Comparison of ENCODE assay signal across 8 cellular contexts in the genomic region with DNA sequence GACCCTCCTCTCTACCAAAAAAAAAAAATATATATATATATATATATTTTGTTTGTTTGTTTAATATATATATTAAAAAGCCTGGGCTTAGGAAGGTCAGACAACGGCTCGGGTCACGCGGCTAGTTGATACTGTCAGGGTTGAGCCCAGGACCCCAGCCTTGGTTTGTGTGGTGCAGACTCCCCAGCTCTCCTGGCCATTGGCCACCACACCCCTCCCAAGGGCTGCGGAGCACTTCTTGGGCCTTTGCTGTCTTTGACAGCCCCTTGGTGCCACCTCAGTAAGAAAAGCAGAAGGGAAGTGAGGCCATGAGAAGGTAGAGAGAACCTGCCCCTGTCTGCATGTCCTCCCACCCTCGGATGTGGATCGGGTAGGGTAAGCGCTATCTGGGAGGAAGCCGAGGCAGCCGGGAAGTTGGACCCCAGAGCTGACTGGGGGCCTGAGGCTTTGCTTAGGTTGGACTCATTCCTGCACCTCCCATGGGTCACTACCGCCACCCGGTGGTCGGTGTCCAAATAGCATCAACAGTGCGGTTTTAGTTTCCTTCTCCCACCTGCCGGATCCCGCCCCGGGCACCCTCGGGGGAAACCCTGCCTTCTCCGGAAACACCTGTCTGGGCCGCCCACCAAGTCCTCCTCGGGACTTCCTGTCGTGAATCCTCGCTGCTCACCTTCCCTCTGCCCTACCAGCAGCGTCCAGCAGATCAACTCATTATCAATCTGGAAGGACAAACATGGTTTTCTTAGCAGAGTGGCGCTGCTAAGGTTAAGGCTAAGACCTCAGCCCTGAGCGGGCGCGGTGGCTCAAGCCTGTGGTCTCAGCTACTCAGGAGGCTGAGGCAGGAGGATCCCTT. TPM values are rescaled to one million over a fixed set of nuclear protein-coding genes. Genes with fewer than 3 reads are reported as not detected.
DNase-seq lines count a peak whose midpoint lies in the region; TF ChIP-seq lines count a peak whose summit lies in the region.

No MANE protein-coding gene starts in this region.

- H3K4me3 ChIP-seq in HAP-1 (peak overlapping the region; percentile 19), thymus (ENCODE audit: low read length) (peak overlapping the region; percentile 20)

- DNase-seq in GM10266 (ENCODE audit: extremely low spot score) = peak; percentile 83
- peak; percentile 79 to 93 for DNase-seq in HAP-1 (ENCODE audit: low spot score in 2 of 2)
- peak; percentile 84 for DNase-seq in LoVo (ENCODE audit: low spot score)
- peak; percentile 64 to 84 for DNase-seq in SHP77 (lab: John Stamatoyannopoulos, UW)
- peak; percentile 87 for DNase-seq in activated gamma-delta T cell treated with anti-CD3 and anti-CD28 coated beads, Interleukin-2, amount 50 U/mL, for 16 hours (ENCODE audit: low read depth)
- DNase-seq in glomerular endothelial cell (ENCODE audit: extremely low read depth, low read depth, low spot score) = peak; percentile 36
- peak; percentile 93 for DNase-seq in osteocyte (ENCODE audit: extremely low spot score, unreplicated experiment)

- peaks cover 7% of the 10 kb centered on the region for H3K4me1 ChIP-seq in HAP-1
- H3K4me1 ChIP-seq in thymus (ENCODE audit: control insufficient read depth, insufficient read depth, low read length) = peaks cover 7% of the 10 kb centered on the region

- peak overlapping the region; percentile 89 for H3K4me3 Mint-ChIP-seq in osteocyte (ENCODE audit: unreplicated experiment)

- no peaks in the 10 kb centered on the region for H3K9me3 ChIP-seq in HAP-1
- H3K9me3 ChIP-seq in thymus (ENCODE audit: control insufficient read depth) = no peaks in the 10 kb centered on the region

- no peak overlapping the region for H3K27ac ChIP-seq in thymus (ENCODE audit: low read depth)

- in situ Hi-C loops in HAP-1 (cut with MboI; ENCODE audit: low sequenced_read_pairs) = loop anchor here (10.0 to 25.0 kb wide), 2 partner anchors 286 to 574 kb away; a partner anchor contains a TSS

- H3K27me3 Mint-ChIP-seq in osteocyte (ENCODE audit: unreplicated experiment) = peaks cover 14% of the 10 kb centered on the region

- no peak overlapping the region for H3K27ac Mint-ChIP-seq in osteocyte (ENCODE audit: unreplicated experiment)

- no peaks in the 10 kb centered on the region for H3K36me3 Mint-ChIP-seq in osteocyte (ENCODE audit: unreplicated experiment)

- H3K9me3 Mint-ChIP-seq in osteocyte (ENCODE audit: unreplicated experiment) = no peaks in the 10 kb centered on the region

- H3K4me1 Mint-ChIP-seq in osteocyte (ENCODE audit: unreplicated experiment) = peaks cover 5% of the 10 kb centered on the region

- H3K27me3 ChIP-seq in HAP-1 (ENCODE audit: low read depth) (0 out of 2 replicates have a peak, but pooled peaks cover 2% of the 10 kb centered on the region), thymus (ENCODE audit: control insufficient read depth, insufficient read depth) (no peaks in the 10 kb centered on the region)

- no peaks in the 10 kb centered on the region for H3K36me3 ChIP-seq in HAP-1 (replicated peaks)
- H3K36me3 ChIP-seq in thymus (ENCODE audit: control insufficient read depth, insufficient read depth) = no peaks in the 10 kb centered on the region

- WGBS in thymus = 19% methylated on average over 28 of the region's 28 CpGs

- TF ChIP-seq CTCF in GM10266 (IDR thresholded peaks at IDR 0.05; ENCODE audit: control insufficient read depth, insufficient read depth, low read depth, missing control alignments) (peak; percentile 88), osteocyte (IDR thresholded peaks at IDR 0.05) (peak; percentile 97)

RNA-seq across cellular contexts. Expression of a gene that starts 29.8 kb away (rescaled TPM):
- total RNA-seq in glomerular endothelial cell (40.5 and 41.7 TPM in 2 replicates), osteocyte (37.3 and 39.9 TPM in 2 replicates)
- 54.3 TPM for polyA plus RNA-seq in thymus

RNA-seq across cellular contexts. Expression of a gene that starts 49.4 kb away (rescaled TPM):
- total RNA-seq in glomerular endothelial cell (0.29 and 0.58 TPM in 2 replicates), osteocyte (0.32 and 0.39 TPM in 2 replicates)
- 0.05 TPM for polyA plus RNA-seq in thymus

Comparison
In these comparisons a context has a peak if more than half of its experiments do, and no peak if none do; other contexts are left out.
1. DNase-seq: peak in every context shown above with its lines; median percentile 93 in osteocyte; 87 in activated gamma-delta T cell treated with anti-CD3 and anti-CD28 coated beads, Interleukin-2, amount 50 U/mL, for 16 hours; 86 in HAP-1; 84 in LoVo; 83 in GM10266; 74 in SHP77; 36 in glomerular endothelial cell.